8 cellular contexts compared by ENCODE assay signal in genomic region chr1:110003747-110004428, GRCh38. TPM values are rescaled to one million over a fixed set of nuclear protein-coding genes. Genes with fewer than 3 reads are reported as not detected.
DNase-seq lines count a peak whose midpoint lies in the region; ATAC-seq and TF ChIP-seq lines count a peak whose summit lies in the region.

No MANE protein-coding gene starts in this region.

- peak overlapping the region; percentile 76 for H3K4ac ChIP-seq in IMR-90 (ENCODE audit: low read depth, low read length)

- H2AFZ ChIP-seq in IMR-90 (replicated peaks; ENCODE audit: low read length, poor library complexity): no peak overlapping the region

- H2BK120ac ChIP-seq in IMR-90 (ENCODE audit: low read depth, low read length): peak overlapping the region; percentile 69

- H3K79me1 ChIP-seq in IMR-90 (ENCODE audit: low read depth in 1 of 2, low read length in 2 of 2): peaks cover 16 to 53% of the 10 kb centered on the region in 2 experiments

- CTCF ChIA-PET in CD8-positive, alpha-beta memory T cell (lab: Charles Lee): interaction anchor here (2.4 kb wide), 1 partner anchor 19 kb away, joined by 8 read pairs; the partner anchor contains the start of gene AHCYL1
- CTCF ChIA-PET in IMR-90 (lab: Yijun Ruan, JAX): interaction anchor here (1.2 kb wide), 1 partner anchor 19 kb away, joined by 4 read pairs; the partner anchor contains the start of gene AHCYL1

- TF ChIP-seq POLR2A in IMR-90 (IDR thresholded peaks at IDR 0.05; ENCODE audit: low read depth, low read length) (peak; percentile 67), transverse colon (IDR thresholded peaks at IDR 0.05) (peak; percentile 40)

- TF ChIP-seq RAD21 in IMR-90 (IDR thresholded peaks at IDR 0.05; ENCODE audit: low read length): no peak

- H3K9ac ChIP-seq in IMR-90 (ENCODE audit: low read depth, low read length): peak overlapping the region; percentile 24; the same call in 1 of the 2 replicates

- H3K4me1 Mint-ChIP-seq in CD8-positive, alpha-beta memory T cell: peaks cover 21 to 38% (median 29%) of the 10 kb centered on the region in 3 donors
- peaks cover 24 to 31% (median 30%) of the 10 kb centered on the region in 3 donors for H3K4me1 Mint-ChIP-seq in naive B cell

- peak overlapping the region in 5 of 7 donors; percentile 20 to 64 (median 32) for H3K4me3 Mint-ChIP-seq in CD8-positive, alpha-beta memory T cell
- H3K4me3 Mint-ChIP-seq in naive B cell: peak overlapping the region in 2 of 8 donors; percentile 20 to 57

- peak overlapping the region; percentile 17; the same call in 1 of the 3 replicates for H2BK15ac ChIP-seq in IMR-90 (ENCODE audit: low read depth, low read length)

- no peak overlapping the region for H3K4me3 ChIP-seq in CD8-positive, alpha-beta memory T cell (ENCODE audit: low read length)
- H3K4me3 ChIP-seq in IMR-90 (ENCODE audit: insufficient read depth, low read depth, low read length) (peak overlapping the region; percentile 29; the same call in 1 of the 2 replicates), WERI-Rb-1 (ENCODE audit: low read depth, low read length) (no peak overlapping the region), epithelial cell of proximal tubule (ENCODE audit: low read depth, low read length) (peak overlapping the region; percentile 46), transverse colon (peak overlapping the region in 3 of 4 donors; percentile 1 to 35 (median 19))

- H3K23ac ChIP-seq in IMR-90 (ENCODE audit: low read depth, low read length): peak overlapping the region; percentile 52; the same call in 1 of the 2 replicates

- H3K27ac ChIP-seq in CD8-positive, alpha-beta memory T cell (ENCODE audit: low read depth, low read length): peak overlapping the region; percentile 30
- H3K27ac ChIP-seq in IMR-90 (ENCODE audit: insufficient read depth, low read length): peak overlapping the region; percentile 50
- peak overlapping the region; percentile 56 for H3K27ac ChIP-seq in WERI-Rb-1
- H3K27ac ChIP-seq in transverse colon: peak overlapping the region; percentile 84 to 89 (median 86)

- no peaks in the 10 kb centered on the region for H3K9me3 Mint-ChIP-seq in CD8-positive, alpha-beta memory T cell
- H3K9me3 Mint-ChIP-seq in naive B cell: no peaks in the 10 kb centered on the region

- peak overlapping the region; percentile 67; the same call in 1 of the 2 replicates for H3K56ac ChIP-seq in IMR-90 (ENCODE audit: extremely low read depth, insufficient read depth, low read length)

- H2BK5ac ChIP-seq in IMR-90 (ENCODE audit: low read depth, low read length, poor library complexity, severe bottlenecking): peak overlapping the region; percentile 89

- H4K5ac ChIP-seq in IMR-90 (ENCODE audit: low read depth, low read length): peak overlapping the region; percentile 6; the same call in 1 of the 2 replicates

- H3K14ac ChIP-seq in IMR-90 (replicated peaks; ENCODE audit: low read depth, low read length): peak overlapping the region; percentile 66

- DNase-seq in CD8-positive, alpha-beta memory T cell: no peak
- peak; percentile 99 for DNase-seq in IMR-90
- DNase-seq in WERI-Rb-1: peak; percentile 77
- DNase-seq in epithelial cell of proximal tubule (ENCODE audit: low read depth): peak; percentile 99
- no peak for DNase-seq in naive B cell
- peak; percentile 74 for DNase-seq in transverse colon
- no peak for DNase-seq in SK-N-DZ (ENCODE audit: low spot score)

- intact Hi-C loops in IMR-90 (cut with micrococcal nuclease): loop anchor here (1.0 to 5.0 kb wide), 3 partner anchors 19 to 457 kb away; partner anchors contain the start of gene GNAI3
- intact Hi-C loops in transverse colon (cut with DNase I; ENCODE audit: low total_unique reads): no loop called here

- no peak overlapping the region for H2AK9ac ChIP-seq in IMR-90 (replicated peaks; ENCODE audit: low read depth, low read length, poor library complexity)

- H4K91ac ChIP-seq in IMR-90 (ENCODE audit: insufficient read depth, low read depth, low read length): peak overlapping the region; percentile 69

- peak overlapping the region; percentile 7 to 88 (median 50) for H3K27ac Mint-ChIP-seq in CD8-positive, alpha-beta memory T cell
- H3K27ac Mint-ChIP-seq in naive B cell: peak overlapping the region in 5 of 6 donors; percentile 13 to 67 (median 47)

- TF ChIP-seq CTCF in IMR-90 (conservative IDR thresholded peaks at IDR 0.05; ENCODE audit: low read depth, low read length) (no peak), WERI-Rb-1 (IDR thresholded peaks at IDR 0.05; ENCODE audit: low read depth, low read length) (no peak), epithelial cell of proximal tubule (conservative IDR thresholded peaks at IDR 0.05; ENCODE audit: low read depth, low read length) (no peak), transverse colon (IDR thresholded peaks at IDR 0.05) (no peak)

- 10% methylated on average over 3 of the region's 8 CpGs; no CpG with 5 or more reads in 1 of the 2 experiments for WGBS in IMR-90 (ENCODE audit: extremely low coverage in 2 of 2, insufficient read length in 1 of 2), 2 experiments
- 0 to 21% methylated on average over 2 to 8 of the region's 8 CpGs for WGBS in transverse colon (ENCODE audit: low coverage in 1 of 2), 2 donors

- peaks cover 40% of the 10 kb centered on the region for H4K20me1 ChIP-seq in IMR-90 (ENCODE audit: insufficient read depth, low read length)

- in situ Hi-C loops in IMR-90 (cut with MboI; ENCODE audit: low sequenced_read_pairs) (no loop called here), transverse colon (cut with MboI; ENCODE audit: low pct_ligation_motif_present in 1 of 4, low pct_unique_long_range_greater_than_20kb in 1 of 4, low sequenced_read_pairs in 3 of 4) (no loop called here)

- H2AK5ac ChIP-seq in IMR-90 (ENCODE audit: low read depth, low read length): no peak overlapping the region

- H3K27me3 ChIP-seq in CD8-positive, alpha-beta memory T cell (ENCODE audit: insufficient read depth, low read length, poor library complexity, severe bottlenecking): no peaks in the 10 kb centered on the region
- H3K27me3 ChIP-seq in IMR-90 (ENCODE audit: control insufficient read depth, insufficient read depth, low read length): no peaks in the 10 kb centered on the region
- no peaks in the 10 kb centered on the region for H3K27me3 ChIP-seq in WERI-Rb-1 (ENCODE audit: insufficient read depth, low read depth, severe bottlenecking)
- no peaks in the 10 kb centered on the region for H3K27me3 ChIP-seq in transverse colon

- peak overlapping the region; percentile 40; the same call in 1 of the 2 replicates for H3K18ac ChIP-seq in IMR-90 (ENCODE audit: low read depth, low read length)

- TF ChIP-seq EP300 in transverse colon (IDR thresholded peaks at IDR 0.05; ENCODE audit: low read depth): no peak

- H4K8ac ChIP-seq in IMR-90 (ENCODE audit: low read depth in 2 of 2, low read length in 2 of 2): peak overlapping the region in 1 of 2 experiments; percentile 50; a peak in 2 of 4 replicates

- H3K9me1 ChIP-seq in IMR-90 (ENCODE audit: insufficient read depth, low read length): peaks cover 17% of the 10 kb centered on the region

- dilution Hi-C loops in IMR-90 (cut with HindIII; ENCODE audit: low sequenced_read_pairs, unreplicated experiment): no loop called here

- POLR2A ChIA-PET in CD8-positive, alpha-beta memory T cell (lab: Charles Lee): no interaction called here
- POLR2A ChIA-PET in IMR-90 (lab: Charles Lee; ENCODE audit: unreplicated experiment): interaction anchor here (0.5 kb wide), 1 partner anchor 629 kb away, joined by 3 read pairs; no protein-coding TSS in a partner anchor

- peak; percentile 70 for ATAC-seq in GM21381 (IDR thresholded peaks at IDR 0.05; ENCODE audit: unreplicated experiment)
- ATAC-seq in IMR-90 (ENCODE audit: low read depth): peak; percentile 90
- peak; percentile 58 to 73 for ATAC-seq in naive B cell (ENCODE audit: low read depth in 2 of 2)

- H3K4me1 ChIP-seq in CD8-positive, alpha-beta memory T cell (ENCODE audit: insufficient read depth, low read length): peaks cover 16% of the 10 kb centered on the region
- peaks cover 17% of the 10 kb centered on the region for H3K4me1 ChIP-seq in IMR-90 (ENCODE audit: control insufficient read depth, insufficient read depth, low read length)
- H3K4me1 ChIP-seq in transverse colon: peaks cover 5 to 56% (median 41%) of the 10 kb centered on the region in 4 donors

- H3K9me3 ChIP-seq in CD8-positive, alpha-beta memory T cell (ENCODE audit: low read length): no peaks in the 10 kb centered on the region
- no peaks in the 10 kb centered on the region for H3K9me3 ChIP-seq in IMR-90 (ENCODE audit: control insufficient read depth, insufficient read depth, low read length)
- no peaks in the 10 kb centered on the region for H3K9me3 ChIP-seq in WERI-Rb-1 (ENCODE audit: severe bottlenecking)
- H3K9me3 ChIP-seq in transverse colon: no peaks in the 10 kb centered on the region

- no peaks in the 10 kb centered on the region for H3K36me3 ChIP-seq in CD8-positive, alpha-beta memory T cell (ENCODE audit: insufficient read depth, low read length)
- H3K36me3 ChIP-seq in IMR-90 (ENCODE audit: control insufficient read depth, insufficient read depth, low read length) (peaks cover under 1% of the 10 kb centered on the region), WERI-Rb-1 (peaks cover under 1% of the 10 kb centered on the region; the same call in 1 of the 2 replicates), transverse colon (peaks cover 0 to under 1% (median 0%) of the 10 kb centered on the region in 4 donors)

- H2BK20ac ChIP-seq in IMR-90 (ENCODE audit: low read depth, low read length): peak overlapping the region; percentile 65; the same call in 1 of the 2 replicates

- no TSS peak for BruUV-seq in IMR-90 (replicated peaks; lab: Mats Ljungman, UMichigan)

- peaks cover 0 to 4% (median 3%) of the 10 kb centered on the region in 3 donors for H3K36me3 Mint-ChIP-seq in CD8-positive, alpha-beta memory T cell
- no peaks in the 10 kb centered on the region for H3K36me3 Mint-ChIP-seq in naive B cell

- peak overlapping the region; percentile 82 for H3K4me2 ChIP-seq in IMR-90 (ENCODE audit: low read depth, low read length)

- H3K27me3 Mint-ChIP-seq in CD8-positive, alpha-beta memory T cell: no peaks in the 10 kb centered on the region
- no peaks in the 10 kb centered on the region for H3K27me3 Mint-ChIP-seq in naive B cell

RNA-seq across cellular contexts. Expression of gene AHCYL1, which starts 19.3 kb away (rescaled TPM):
- 10 to 100 TPM; 56.9 to 59.9 TPM for total RNA-seq in CD8-positive, alpha-beta memory T cell
- polyA plus RNA-seq in CD8-positive, alpha-beta memory T cell: 46.6 TPM
- total RNA-seq in IMR-90 (2012; rRNA removed) (73.9 and 76.0 TPM in 2 replicates), epithelial cell of proximal tubule (46.4 and 54.9 TPM in 2 replicates), transverse colon (10 to 100 TPM; 31.8 to 71.5 (median 51.3) TPM)
- polyA plus RNA-seq in IMR-90 (2012; rRNA removed) (63.9 and 75.1 TPM in 2 replicates), naive B cell (ENCODE audit: low read depth in 6 of 6) (10 to 100 TPM; 46.9 to 62.0 (median 57.5) TPM)
- 25.3 and 33.6 TPM in 2 replicates for polyA plus RNA-seq in IMR-90 (2012; cell fraction: cytosol; rRNA removed)
- 45.6 and 132 TPM in 2 replicates for polyA plus RNA-seq in IMR-90 (2012; cell fraction: nucleus; rRNA removed; ENCODE audit: low replicate concordance)
- 28.0 and 30.8 TPM in 2 replicates for polyA plus RNA-seq in SK-N-DZ (2014; cell fraction: cytosol; rRNA removed)
- 37.6 and 49.6 TPM in 2 replicates for polyA plus RNA-seq in SK-N-DZ (2014; cell fraction: nucleus; rRNA removed)

RNA-seq across cellular contexts. Expression of gene STRIP1, which starts 30.5 kb away (rescaled TPM):
- 10 to 100 TPM; 35.1 to 37.3 TPM for total RNA-seq in CD8-positive, alpha-beta memory T cell
- polyA plus RNA-seq in CD8-positive, alpha-beta memory T cell: 27.7 TPM
- total RNA-seq in IMR-90 (2012; rRNA removed): 31.4 and 33.5 TPM in 2 replicates
- polyA plus RNA-seq in IMR-90 (2012; rRNA removed): 28.6 and 30.4 TPM in 2 replicates
- polyA plus RNA-seq in IMR-90 (2012; cell fraction: cytosol; rRNA removed): 13.7 and 17.1 TPM in 2 replicates
- 82.7 and 95.7 TPM in 2 replicates for polyA plus RNA-seq in IMR-90 (2012; cell fraction: nucleus; rRNA removed; ENCODE audit: low replicate concordance)
- total RNA-seq in epithelial cell of proximal tubule: 28.6 and 28.9 TPM in 2 replicates
- polyA plus RNA-seq in naive B cell (ENCODE audit: low read depth in 6 of 6): 10 to 100 TPM; 19.3 to 45.4 (median 24.1) TPM
- 10 to 100 TPM; 32.6 to 72.2 (median 58.7) TPM for total RNA-seq in transverse colon
- polyA plus RNA-seq in SK-N-DZ (2014; cell fraction: cytosol; rRNA removed): 30.2 and 42.1 TPM in 2 replicates
- polyA plus RNA-seq in SK-N-DZ (2014; cell fraction: nucleus; rRNA removed): 125 and 160 TPM in 2 replicates

Comparison
In these comparisons a context has a peak if more than half of its experiments do, and no peak if none do; other contexts are left out.
1. DNase-seq: peak in IMR-90 (single experiment), WERI-Rb-1 (single experiment), epithelial cell of proximal tubule (single experiment) and transverse colon (single experiment); none in CD8-positive, alpha-beta memory T cell (0 of 5), naive B cell (single experiment) and SK-N-DZ (single experiment).
2. H3K27ac ChIP-seq: peak in every context shown above with its lines; median percentile 86 in transverse colon; 56 in WERI-Rb-1; 50 in IMR-90; 30 in CD8-positive, alpha-beta memory T cell.
3. H3K4me3 ChIP-seq: peak in IMR-90 (single experiment), epithelial cell of proximal tubule (single experiment) and transverse colon (3 of 4); none in CD8-positive, alpha-beta memory T cell (single experiment) and WERI-Rb-1 (single experiment).
4. Peak in every context shown above with its lines, with median percentiles within 50 percentile points of each other: ATAC-seq.